Comparison of ENCODE assay signal across 12 cellular contexts in genomic region chr19:37914908-37915307, GRCh38. TPM values are rescaled to one million over a fixed set of nuclear protein-coding genes. Genes with fewer than 3 reads are reported as not detected.
DNase-seq lines count a peak whose midpoint lies in the region; ATAC-seq and TF ChIP-seq lines count a peak whose summit lies in the region.
"Had no signal": no experiment of that assay in that cellular context is flagged by ENCODE, and none has a peak within 500 bp of the region (broad histone marks: within the 10 kb centered on the region; RNA-seq: fewer than 3 reads in every experiment).

No MANE protein-coding gene starts in this region.

- no peaks in the 10 kb centered on the region for H3K9me3 ChIP-seq in mammary epithelial cell (replicated peaks; ENCODE audit: insufficient read depth, low read length)

- dilution Hi-C loops in mammary epithelial cell (cut with HindIII; ENCODE audit: low sequenced_read_pairs) = no loop called here

- H3K27ac ChIP-seq in mammary epithelial cell (ENCODE audit: insufficient read depth, low read depth, low read length) = no peak overlapping the region

- no peaks in the 10 kb centered on the region for H3K4me1 ChIP-seq in mammary epithelial cell (ENCODE audit: insufficient read depth, low read length)

- peaks cover 6% of the 10 kb centered on the region for H3K36me3 ChIP-seq in mammary epithelial cell (ENCODE audit: insufficient read depth, low read length)

- peaks cover 83% of the 10 kb centered on the region for H3K79me2 ChIP-seq in mammary epithelial cell (ENCODE audit: insufficient read depth, low read length)

- CTCF ChIA-PET in mammary epithelial cell (lab: Charles Lee; ENCODE audit: low non-redundant PET) = no interaction called here

- H3K27me3 ChIP-seq in mammary epithelial cell (ENCODE audit: insufficient read depth, low read length) = no peaks in the 10 kb centered on the region

- 100% methylated on average over 2 of the region's 2 CpGs for WGBS in mammary epithelial cell (ENCODE audit: low coverage, missing lambda C conversion rate)

- peak overlapping the region; percentile 61; the same call in 1 of the 2 replicates for H3K4me3 ChIP-seq in GM08714 (ENCODE audit: low read length)
- H3K4me3 ChIP-seq in mammary epithelial cell (replicated peaks in 1 of 3; ENCODE audit: insufficient read depth in 1 of 3, low read depth in 2 of 3, low read length in 3 of 3) = no peak overlapping the region

- DNase-seq in NCI-H526 treated with DMSO at 0.1 percent for 48 hours (lab: John Stamatoyannopoulos, UW) (peak; percentile 71), dermis blood vessel endothelial cell (peak; percentile 18), kidney tubule cell (ENCODE audit: low spot score) (no peak), T1000 (lab: John Stamatoyannopoulos, UW) (no peak), T-helper 9 cell (no peak), mammary epithelial cell (no peak)
- DNase-seq: NCI-H2107, SW 1271 had no signal

- BruUV-seq in mammary epithelial cell (replicated peaks; lab: Mats Ljungman, UMichigan) = no TSS peak

- peak; percentile 45 for ATAC-seq in GM19438 (IDR thresholded peaks at IDR 0.05; ENCODE audit: low read depth, unreplicated experiment)

- no peak overlapping the region for H3K9ac ChIP-seq in mammary epithelial cell (ENCODE audit: insufficient read depth, low read length)

- in situ Hi-C loops in mammary epithelial cell (cut with MboI; ENCODE audit: low sequenced_read_pairs in 2 of 2) = no loop called here

- no peaks in the 10 kb centered on the region for H4K20me1 ChIP-seq in mammary epithelial cell (ENCODE audit: insufficient read depth, low read length)

- H2AFZ ChIP-seq in mammary epithelial cell (ENCODE audit: low read depth, low read length) = no peak overlapping the region

- no peak for TF ChIP-seq CTCF in mammary epithelial cell (conservative IDR thresholded peaks at IDR 0.05 in 1 of 2, IDR thresholded peaks at IDR 0.05 in 1 of 2; ENCODE audit: extremely low read depth in 1 of 2, insufficient read depth in 1 of 2, low read depth in 1 of 2, low read length in 2 of 2)

- H3K4me2 ChIP-seq in mammary epithelial cell (ENCODE audit: insufficient read depth, low read depth, low read length) = no peak overlapping the region

- intact Hi-C loops in mammary epithelial cell (cut with micrococcal nuclease) = no loop called here

RNA-seq across cellular contexts. Expression of gene SIPA1L3, which starts 7.9 kb away (rescaled TPM):
- total RNA-seq in dermis blood vessel endothelial cell (13.6 and 14.5 TPM in 2 replicates), mammary epithelial cell (10 to 100 TPM; 29.3 to 38.5 TPM)
- 8.5 TPM for polyA plus RNA-seq in mammary epithelial cell
- 52.1 TPM for polyA minus RNA-seq in mammary epithelial cell

RNA-seq across cellular contexts. Expression of gene WDR87, which starts 8.5 kb away (rescaled TPM):
- total RNA-seq in dermis blood vessel endothelial cell = not detected in 2 replicates
- not detected for total RNA-seq in mammary epithelial cell
- polyA plus RNA-seq in mammary epithelial cell = not detected
- not detected for polyA minus RNA-seq in mammary epithelial cell
- total RNA-seq: myocyte, subcutaneous adipose tissue had no signal

Comparison
In these comparisons a context has a peak if more than half of its experiments do, and no peak if none do; other contexts are left out.
1. DNase-seq: peak in NCI-H526 treated with DMSO at 0.1 percent for 48 hours (single experiment) and dermis blood vessel endothelial cell (single experiment); none in kidney tubule cell (single experiment), T1000 (single experiment), T-helper 9 cell (single experiment) and mammary epithelial cell (single experiment).